Comparison of ENCODE assay signal across 17 cellular contexts in the genomic region with DNA sequence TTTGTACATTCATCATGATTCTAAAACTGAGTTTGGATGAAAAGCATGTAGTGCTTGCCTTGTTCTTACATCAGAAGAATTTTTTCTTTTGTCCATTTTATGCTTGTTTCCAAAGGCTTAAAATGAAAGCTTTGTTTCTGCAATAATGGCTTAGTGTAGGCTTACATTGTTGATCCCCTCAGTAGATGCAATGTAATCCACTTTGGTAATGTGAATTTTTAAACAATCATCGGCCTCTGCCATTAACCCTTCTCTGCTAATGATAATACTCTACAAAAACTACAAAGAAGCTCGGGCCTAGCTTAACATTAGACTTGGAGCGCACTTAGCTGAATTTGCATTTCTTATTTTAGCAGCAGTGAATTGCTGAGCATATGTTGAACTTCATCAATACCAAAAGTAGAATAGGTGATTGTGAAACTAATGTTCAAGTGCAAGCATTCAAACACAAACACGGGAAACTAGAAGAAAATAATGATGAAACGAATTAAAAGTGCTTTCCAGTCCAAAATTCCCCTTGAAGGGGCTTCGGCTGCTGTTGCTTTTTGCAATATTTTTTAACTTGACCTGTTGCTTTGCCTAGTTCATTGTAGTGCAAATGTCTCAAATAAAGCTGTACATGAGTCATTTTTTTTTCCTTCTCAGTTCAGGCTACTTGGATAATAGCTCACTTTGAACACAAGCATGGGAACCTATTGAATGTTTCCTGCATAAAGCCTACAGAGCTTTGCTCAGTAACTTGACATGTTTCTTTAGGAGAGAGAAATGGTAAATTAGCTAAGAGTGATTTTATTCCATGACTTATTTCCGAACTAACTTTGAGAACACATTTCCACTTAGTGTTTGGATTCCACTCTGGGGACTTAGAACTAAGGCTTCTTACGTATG.
DNase-seq lines count a peak whose midpoint lies in the region; ATAC-seq and TF ChIP-seq lines count a peak whose summit lies in the region.
"Had no signal": no experiment of that assay in that cellular context is flagged by ENCODE, and none has a peak within 500 bp of the region (broad histone marks: within the 10 kb centered on the region; RNA-seq: fewer than 3 reads in every experiment).

No MANE protein-coding gene starts in this region.

- H3K27me3 ChIP-seq in GM23338 (ENCODE audit: insufficient read depth), result no peaks in the 10 kb centered on the region
- no peaks in the 10 kb centered on the region for H3K27me3 ChIP-seq in skeletal muscle satellite cell (ENCODE audit: control insufficient read depth, insufficient read depth, low read length)
- H3K27me3 ChIP-seq in MG63, result no peaks in the 10 kb centered on the region
- H3K27me3 ChIP-seq: gastrocnemius medialis had no signal

- H3K4me1 ChIP-seq in GM23338 (ENCODE audit: insufficient read depth), result peaks cover 15% of the 10 kb centered on the region
- H3K4me1 ChIP-seq in skeletal muscle satellite cell (ENCODE audit: control insufficient read depth, insufficient read depth, low read length), result peaks cover 8% of the 10 kb centered on the region
- H3K4me1 ChIP-seq: gastrocnemius medialis had no signal

- peak overlapping the region; percentile 65; the same call in 1 of the 2 replicates for H3K27ac Mint-ChIP-seq in GM23338
- no peak overlapping the region for H3K27ac Mint-ChIP-seq in immature natural killer cell
- H3K27ac Mint-ChIP-seq: activated T-helper 17 cell treated with anti-CD3 and anti-CD28 coated beads, Interleukin-2, amount 50 U/mL, for 72 hours; CD4-positive, CD25-positive, alpha-beta regulatory T cell had no signal

- no peak for DNase-seq in GM23338 (ENCODE audit: low spot score)
- no peak for DNase-seq in SK-N-MC (ENCODE audit: low read depth, low spot score)
- peak; percentile 89 for DNase-seq in globus pallidus (ENCODE audit: low spot score)
- no peak for DNase-seq in immature natural killer cell
- no peak for DNase-seq in MG63
- no peak for DNase-seq in SIG-M5 (lab: John Stamatoyannopoulos, UW)
- DNase-seq: activated CD4-positive, alpha-beta T cell treated with anti-CD3 and anti-CD28 coated beads, Interleukin-2, amount 50 U/mL, for 4 hours; aorta; CD4-positive, CD25-positive, alpha-beta regulatory T cell; gastrocnemius medialis; GF-D8; NCI-H526; right cardiac atrium; RPMI8226; stimulated activated naive CD8-positive, alpha-beta T cell treated with anti-CD3 and anti-CD28 coated beads, Interleukin-15, Interleukin-2, amounts not matched to agents 100 U/mL and 50 U/mL, for 24 hours had no signal

- no peaks in the 10 kb centered on the region for H3F3A ChIP-seq in GM23338 (replicated peaks; ENCODE audit: low read depth)

- H3K9me3 Mint-ChIP-seq in GM23338, result no peaks in the 10 kb centered on the region
- peaks cover 0 to 14% (median 4%) of the 10 kb centered on the region in 6 donors for H3K9me3 Mint-ChIP-seq in immature natural killer cell

- H3K4me2 ChIP-seq in GM23338, result no peak overlapping the region; the same call in 1 of the 2 replicates
- peak overlapping the region; percentile 42 for H3K4me2 ChIP-seq in skeletal muscle satellite cell (ENCODE audit: low read length)

- no peaks in the 10 kb centered on the region for H4K20me1 ChIP-seq in GM23338 (replicated peaks; ENCODE audit: insufficient read depth)

- H3K9me2 ChIP-seq in GM23338 (ENCODE audit: insufficient read depth), result no peaks in the 10 kb centered on the region

- H3K4me3 ChIP-seq in GM23338 (no peak overlapping the region), SK-N-MC (peak overlapping the region; percentile 53), skeletal muscle satellite cell (ENCODE audit: low read length) (no peak overlapping the region), MG63 (no peak overlapping the region)
- H3K4me3 ChIP-seq: gastrocnemius medialis had no signal

- H3K27ac ChIP-seq in GM23338 (ENCODE audit: low read depth) (no peak overlapping the region), SK-N-MC (peak overlapping the region; percentile 75)
- H3K27ac ChIP-seq: gastrocnemius medialis had no signal

- no peaks in the 10 kb centered on the region for H3K27me3 Mint-ChIP-seq in GM23338 (ENCODE audit: insufficient read depth, low read depth, poor library complexity)
- peaks cover 0 to 5% (median 3%) of the 10 kb centered on the region in 3 donors for H3K27me3 Mint-ChIP-seq in immature natural killer cell (ENCODE audit: low read depth in 3 of 3)
- H3K27me3 Mint-ChIP-seq: CD4-positive, CD25-positive, alpha-beta regulatory T cell had no signal

- H3K9me3 ChIP-seq in SK-N-MC (ENCODE audit: low read depth, low read length) (no peaks in the 10 kb centered on the region), skeletal muscle satellite cell (replicated peaks; ENCODE audit: low read length) (no peaks in the 10 kb centered on the region), MG63 (no peaks in the 10 kb centered on the region)
- H3K9me3 ChIP-seq: gastrocnemius medialis had no signal

- TF ChIP-seq CTCF in GM23338 (conservative IDR thresholded peaks at IDR 0.05; ENCODE audit: low read depth in 2 of 2), result no peak

- H3K4me3 Mint-ChIP-seq in GM23338 (no peak overlapping the region), immature natural killer cell (no peak overlapping the region)
- H3K4me3 Mint-ChIP-seq: activated T-helper 17 cell treated with anti-CD3 and anti-CD28 coated beads, Interleukin-2, amount 50 U/mL, for 72 hours; CD4-positive, CD25-positive, alpha-beta regulatory T cell had no signal

- ATAC-seq in GM23338, result no peak
- ATAC-seq: activated T-helper 17 cell treated with anti-CD3 and anti-CD28 coated beads, Interleukin-2, amount 50 U/mL, for 72 hours; gastrocnemius medialis; right cardiac atrium; stimulated activated naive CD8-positive, alpha-beta T cell treated with anti-CD3 and anti-CD28 coated beads, Interleukin-15, Interleukin-2, amounts not matched to agents 100 U/mL and 50 U/mL, for 24 hours had no signal

- no peak overlapping the region for H2AFZ ChIP-seq in GM23338

- H3K79me2 ChIP-seq in GM23338 (replicated peaks; ENCODE audit: insufficient read depth), result no peaks in the 10 kb centered on the region

- H3K36me3 Mint-ChIP-seq in GM23338 (ENCODE audit: low read depth), result no peaks in the 10 kb centered on the region
- peaks cover 0 to 3% (median 0%) of the 10 kb centered on the region in 3 donors for H3K36me3 Mint-ChIP-seq in immature natural killer cell
- H3K36me3 Mint-ChIP-seq: CD4-positive, CD25-positive, alpha-beta regulatory T cell had no signal

- H3K9ac ChIP-seq in SK-N-MC (ENCODE audit: insufficient read length), result peak overlapping the region; percentile 29
- no peak overlapping the region for H3K9ac ChIP-seq in skeletal muscle satellite cell (ENCODE audit: low read depth, low read length)

- H3K36me3 ChIP-seq in GM23338 (ENCODE audit: insufficient read depth), result no peaks in the 10 kb centered on the region
- no peaks in the 10 kb centered on the region for H3K36me3 ChIP-seq in SK-N-MC (ENCODE audit: insufficient read depth, low read length)
- H3K36me3 ChIP-seq in skeletal muscle satellite cell (ENCODE audit: insufficient read depth, low read length), result no peaks in the 10 kb centered on the region
- H3K36me3 ChIP-seq in MG63, result no peaks in the 10 kb centered on the region
- H3K36me3 ChIP-seq: gastrocnemius medialis had no signal

- H3K4me1 Mint-ChIP-seq in GM23338, result peaks cover 10% of the 10 kb centered on the region
- H3K4me1 Mint-ChIP-seq in immature natural killer cell, result no peaks in the 10 kb centered on the region
- H3K4me1 Mint-ChIP-seq: activated T-helper 17 cell treated with anti-CD3 and anti-CD28 coated beads, Interleukin-2, amount 50 U/mL, for 72 hours; CD4-positive, CD25-positive, alpha-beta regulatory T cell had no signal

TF ChIP-seq in GM23338, 12 proteins besides CTCF, POLR2A, EP300 and RAD21:
- TF ChIP-seq REST (IDR thresholded peaks at IDR 0.05; ENCODE audit: unreplicated experiment) (no peak), EZH2phosphoT487 (IDR thresholded peaks at IDR 0.05; ENCODE audit: unreplicated experiment) (no peak), ZNF114 (CRISPR knock-in tag; IDR thresholded peaks at IDR 0.05) (no peak), JUNB (IDR thresholded peaks at IDR 0.05; ENCODE audit: unreplicated experiment) (no peak), CREB1 (CRISPR knock-in tag; IDR thresholded peaks at IDR 0.05; ENCODE audit: low read depth) (no peak)
- TF ChIP-seq, protein P1, sequence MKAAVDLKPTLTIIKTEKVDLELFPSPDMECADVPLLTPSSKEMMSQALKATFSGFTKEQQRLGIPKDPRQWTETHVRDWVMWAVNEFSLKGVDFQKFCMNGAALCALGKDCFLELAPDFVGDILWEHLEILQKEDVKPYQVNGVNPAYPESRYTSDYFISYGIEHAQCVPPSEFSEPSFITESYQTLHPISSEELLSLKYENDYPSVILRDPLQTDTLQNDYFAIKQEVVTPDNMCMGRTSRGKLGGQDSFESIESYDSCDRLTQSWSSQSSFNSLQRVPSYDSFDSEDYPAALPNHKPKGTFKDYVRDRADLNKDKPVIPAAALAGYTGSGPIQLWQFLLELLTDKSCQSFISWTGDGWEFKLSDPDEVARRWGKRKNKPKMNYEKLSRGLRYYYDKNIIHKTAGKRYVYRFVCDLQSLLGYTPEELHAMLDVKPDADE (IDR thresholded peaks at IDR 0.05), result no peak
